25 cellular contexts compared by ENCODE assay signal in the genomic region with DNA sequence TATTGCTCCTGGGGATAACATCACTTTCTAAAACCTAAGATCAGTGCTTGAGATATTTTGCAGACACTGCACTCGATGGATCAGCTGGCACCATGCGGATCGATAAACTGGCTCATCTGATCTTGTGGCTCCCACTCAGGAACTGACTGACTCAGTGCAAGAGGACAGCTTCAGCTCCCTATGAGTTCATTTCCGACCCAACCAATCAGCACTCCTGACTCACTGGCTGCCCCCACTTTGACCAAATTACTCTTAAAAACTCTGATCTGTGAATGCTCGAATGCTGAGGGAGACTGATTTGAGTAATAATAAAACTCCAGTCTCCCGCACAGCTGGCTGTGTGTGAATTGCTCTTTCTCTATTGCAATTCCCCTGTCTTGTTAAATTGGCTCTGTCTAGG.
"Had no signal": no experiment of that assay in that cellular context is flagged by ENCODE, and none has a peak within 500 bp of the region (broad histone marks: within the 10 kb centered on the region; RNA-seq: fewer than 3 reads in every experiment).

No MANE protein-coding gene starts in this region.

- DNase-seq: natural killer cell; occipital lobe; ovary; posterior cingulate gyrus; psoas muscle; right cardiac atrium; right lobe of liver; sigmoid colon; small intestine; stimulated activated CD4-positive, alpha-beta T cell treated with anti-CD3 and anti-CD28 coated beads, Interleukin-15, amount 100 ng/mL, for 24 hours; stimulated activated CD4-positive, alpha-beta T cell treated with anti-CD3 and anti-CD28 coated beads, Interleukin-2, amount 100 ng/mL, for 24 hours; stimulated activated CD4-positive, alpha-beta T cell treated with anti-CD3 and anti-CD28 coated beads, Interleukin-2, amount 100 ng/mL, for 48 hours; stimulated activated CD4-positive, alpha-beta T cell treated with anti-CD3 and anti-CD28 coated beads, Interleukin-4, amount 100 ng/mL, for 24 hours; stimulated activated naive B cell treated with anti-CD40 and anti-IgM and Interleukin-4, amounts not matched to agents 10 μg/mL and 1 μg/mL and 100 μg/mL, for 72 hours; stimulated activated naive CD4-positive, alpha-beta T cell treated with Interleukin-2 at 50 U/mL for 16 hours; stomach; thyroid gland; trophoblast cell; upper lobe of left lung; uterus had no signal

- H3K27ac ChIP-seq: neural progenitor cell, ovary, parathyroid adenoma, psoas muscle, right lobe of liver, sigmoid colon, stomach, thoracic aorta, thyroid gland, tibial nerve, uterus had no signal

- H3K4me1 ChIP-seq: parathyroid adenoma, psoas muscle, right lobe of liver, sigmoid colon, stomach, thyroid gland, tibial nerve, uterus had no signal

- H3K36me3 ChIP-seq: neural progenitor cell, ovary, right lobe of liver, sigmoid colon, stomach, thoracic aorta, thyroid gland, tibial nerve, upper lobe of left lung, uterus had no signal

- ATAC-seq: natural killer cell; psoas muscle; right cardiac atrium; right lobe of liver; stimulated activated effector memory CD8-positive, alpha-beta T cell treated with anti-CD3 and anti-CD28 coated beads, Interleukin-12 subunit alpha, Interleukin-12 subunit beta, amount 100 ng/mL, for 72 hours; stimulated activated naive B cell treated with anti-CD40 and anti-IgM and Interleukin-4, amounts not matched to agents 10 μg/mL and 1 μg/mL and 100 μg/mL, for 72 hours had no signal

- H3K4me3 ChIP-seq: neural progenitor cell, ovary, psoas muscle, right lobe of liver, sigmoid colon, stomach, thoracic aorta, thyroid gland, tibial nerve, upper lobe of left lung, uterus had no signal

- H3K9me3 ChIP-seq: ovary, right lobe of liver, thoracic aorta, thyroid gland had no signal

- H3K9ac ChIP-seq: neural progenitor cell, parathyroid adenoma had no signal

- H3K27me3 ChIP-seq: neural progenitor cell, ovary, right lobe of liver, sigmoid colon, stomach, thyroid gland, tibial nerve, upper lobe of left lung, uterus had no signal
